In genomic region chr20:37095609-37096414, GRCh38 we compare ENCODE assay signal across 8 cellular contexts. TPM values are rescaled to one million over a fixed set of nuclear protein-coding genes. Genes with fewer than 3 reads are reported as not detected.
DNase-seq lines count a peak whose midpoint lies in the region; ATAC-seq and TF ChIP-seq lines count a peak whose summit lies in the region.

Gene RBL1, minus strand, starts transcription at chr20:37095997. Its CDS starts 69 bp downstream, at chr20:37095928.

- H3K79me2 ChIP-seq in SK-N-SH (ENCODE audit: insufficient read depth) = peaks cover 46% of the 10 kb centered on the region

- H2AFZ ChIP-seq in SK-N-SH (ENCODE audit: low read depth) = peak within 1 kb of the TSS; percentile 96

- ATAC-seq in omental fat pad (ENCODE audit: low FRiP score) = peak; percentile 89

- no peaks in the 10 kb centered on the region for H4K20me1 ChIP-seq in SK-N-SH (ENCODE audit: insufficient read depth)

- intact Hi-C loops in testis (cut with DNase I; ENCODE audit: low total_unique reads) = no loop called here

- peak within 1 kb of the TSS; percentile 54 to 69 for H3K27ac ChIP-seq in SK-N-SH (ENCODE audit: low read depth in 2 of 2, low read length in 1 of 2)
- peak within 1 kb of the TSS; percentile 83 to 86 for H3K27ac ChIP-seq in testis

- DNase-seq in GF-D8 (lab: John Stamatoyannopoulos, UW) (peak; percentile 77), HFF-Myc (ENCODE audit: extremely low read depth, low read depth) (peak; percentile 31), NB4 (ENCODE audit: low read depth) (peak; percentile 96), SK-N-SH (peak; percentile 88), glomerular visceral epithelial cell (ENCODE audit: extremely low spot score) (peak; percentile 89), omental fat pad (ENCODE audit: low spot score) (peak; percentile 51), testis (peak; percentile 91)
- peak; percentile 89 for DNase-seq in activated naive CD4-positive, alpha-beta T cell treated with anti-CD3 and anti-CD28 coated beads, Interleukin-2, amount 50 U/mL, for 16 hours

- no peaks in the 10 kb centered on the region for H3K27me3 ChIP-seq in SK-N-SH (ENCODE audit: insufficient read depth)
- H3K27me3 ChIP-seq in testis = no peaks in the 10 kb centered on the region

- H3K9me3 ChIP-seq in SK-N-SH = no peaks in the 10 kb centered on the region
- no peaks in the 10 kb centered on the region for H3K9me3 ChIP-seq in testis

- H3K36me3 ChIP-seq in SK-N-SH (replicated peaks in 1 of 2; ENCODE audit: control insufficient read depth in 1 of 2, insufficient read depth in 2 of 2, low read length in 1 of 2) (peaks cover 0 to 8% of the 10 kb centered on the region in 2 experiments), testis (ENCODE audit: low read depth, missing control alignments) (no peaks in the 10 kb centered on the region)

- TF ChIP-seq POLR2A in NB4 (IDR thresholded peaks at IDR 0.05; ENCODE audit: extremely low read depth, insufficient read length) (peak; percentile 87), testis (IDR thresholded peaks at IDR 0.05) (no peak)

- TF ChIP-seq EP300 in SK-N-SH (IDR thresholded peaks at IDR 0.05; ENCODE audit: borderline replicate concordance in 1 of 2, low read depth in 1 of 2, low read length in 1 of 2) = peak in 1 of 2 experiments; percentile 29; a peak in 1 of 4 replicates

- no peaks in the 10 kb centered on the region for H3K9me2 ChIP-seq in SK-N-SH

- POLR2A ChIA-PET in SK-N-SH (lab: Yijun Ruan, JAX) = interaction anchor here (0.9 to 1.4 kb wide), 3 partner anchors 12 to 287 kb away, joined by 3 to 9 read pairs (median 4); partner anchors contain the start of genes MROH8 and RPN2

- WGBS in SK-N-SH (ENCODE audit: low lambda C conversion rate) = under 1% methylated on average over 39 of the region's 58 CpGs
- 0% methylated on average over 32 to 57 of the region's 58 CpGs for WGBS in testis, 2 donors

- H3K4me2 ChIP-seq in SK-N-SH = peak within 1 kb of the TSS; percentile 98

- no peaks in the 10 kb centered on the region for H3F3A ChIP-seq in SK-N-SH (replicated peaks; ENCODE audit: insufficient read depth)

- CTCF ChIA-PET in SK-N-SH (lab: Yijun Ruan, JAX) = interaction anchor here (0.7 to 2.1 kb wide), 4 partner anchors 9 to 501 kb away, joined by 3 to 7 read pairs (median 4); no protein-coding TSS in a partner anchor

- peak within 1 kb of the TSS; percentile 84 for H3K9ac ChIP-seq in SK-N-SH

- H3K4me3 ChIP-seq in HFF-Myc (replicated peaks; ENCODE audit: low read depth, low read length) = peak within 1 kb of the TSS; percentile 55
- H3K4me3 ChIP-seq in NB4 (ENCODE audit: low read depth, low read length) = peak within 1 kb of the TSS; percentile 99
- peak within 1 kb of the TSS; percentile 61 to 68 for H3K4me3 ChIP-seq in SK-N-SH (ENCODE audit: low read depth in 2 of 2, low read length in 1 of 2)
- peak within 1 kb of the TSS; percentile 83 to 92 for H3K4me3 ChIP-seq in testis

- TF ChIP-seq CTCF in HFF-Myc (IDR thresholded peaks at IDR 0.05; ENCODE audit: low read depth, low read length, missing control alignments) (peak; percentile 44), NB4 (IDR thresholded peaks at IDR 0.05; ENCODE audit: low read depth, low read length) (no peak), SK-N-SH (IDR thresholded peaks at IDR 0.05) (peak; percentile 34), omental fat pad (IDR thresholded peaks at IDR 0.05) (no peak), testis (IDR thresholded peaks at IDR 0.05) (peak; percentile 23 to 38 (median 31))

- peaks cover 7% of the 10 kb centered on the region in 2 experiments; a peak in 2 of 4 replicates for H3K4me1 ChIP-seq in SK-N-SH (ENCODE audit: control insufficient read depth in 1 of 2, insufficient read depth in 2 of 2, low read depth in 1 of 2, low read length in 1 of 2)
- H3K4me1 ChIP-seq in testis = peaks cover 7% of the 10 kb centered on the region

- no peak for TF ChIP-seq RAD21 in SK-N-SH (IDR thresholded peaks at IDR 0.05; ENCODE audit: low read length)

TF ChIP-seq in SK-N-SH, 30 proteins besides CTCF, POLR2A, EP300 and RAD21 (continues in another document):
- peak; percentile 85 for TF ChIP-seq ELF1 (IDR thresholded peaks at IDR 0.05)
- 0 out of 2 replicates have a peak, but pooled peaks have one; percentile 3 for TF ChIP-seq NFIC (IDR thresholded peaks at IDR 0.05; ENCODE audit: borderline replicate concordance)
- TF ChIP-seq IRF3 (IDR thresholded peaks at IDR 0.05; ENCODE audit: low read depth, low read length) = no peak
- TF ChIP-seq TEAD4 (IDR thresholded peaks at IDR 0.05; ENCODE audit: borderline replicate concordance, insufficient read depth) = no peak
- TF ChIP-seq YY1 (IDR thresholded peaks at IDR 0.05; ENCODE audit: low read depth) = peak; percentile 66; the same call in 1 of the 2 replicates
- no peak for TF ChIP-seq RCOR1 (IDR thresholded peaks at IDR 0.05; ENCODE audit: low read length)
- TF ChIP-seq PBX3 (IDR thresholded peaks at IDR 0.05) = peak; percentile 84
- TF ChIP-seq JUND (IDR thresholded peaks at IDR 0.05) = peak; percentile 16; the same call in 1 of the 2 replicates
- TF ChIP-seq NRF1 (IDR thresholded peaks at IDR 0.05; ENCODE audit: low read depth, low read length) = no peak
- peak; percentile 4; the same call in 1 of the 2 replicates for TF ChIP-seq FOSL2 (IDR thresholded peaks at IDR 0.05; ENCODE audit: borderline replicate concordance, low read depth)
- TF ChIP-seq SIN3A (IDR thresholded peaks at IDR 0.05; ENCODE audit: borderline replicate concordance, low read depth, low read length) = peak; percentile 29; the same call in 1 of the 2 replicates
- no peak for TF ChIP-seq USF1 (IDR thresholded peaks at IDR 0.05; ENCODE audit: borderline replicate concordance, low read depth)
- TF ChIP-seq REST (IDR thresholded peaks at IDR 0.05; ENCODE audit: low read depth, low read length) = no peak
- TF ChIP-seq EZH2phosphoT487 (IDR thresholded peaks at IDR 0.05; ENCODE audit: borderline replicate concordance, low read depth) = no peak
- peak; percentile 88 for TF ChIP-seq MAX (IDR thresholded peaks at IDR 0.05; ENCODE audit: low read depth)
- no peak for TF ChIP-seq SMC3 (IDR thresholded peaks at IDR 0.05; ENCODE audit: low read depth, low read length)
- 0 out of 2 replicates have a peak, but pooled peaks have one; percentile 35 for TF ChIP-seq MXI1 (IDR thresholded peaks at IDR 0.05; ENCODE audit: low read depth, low read length)

RNA-seq across cellular contexts. Expression of gene RBL1, which starts in this region (rescaled TPM):
- polyA plus RNA-seq in SK-N-SH (2012; rRNA removed) (2.3 and 2.5 TPM in 2 replicates), testis (ENCODE audit: insufficient read depth, low read depth, low replicate concordance) (6.0 TPM)
- polyA plus RNA-seq in SK-N-SH (2012; cell fraction: cytosol; rRNA removed) = 2.6 TPM in 2 replicates
- 2.6 and 2.7 TPM in 2 replicates for polyA plus RNA-seq in SK-N-SH (2012; cell fraction: nucleus; rRNA removed)
- total RNA-seq in omental fat pad (1 to 10 TPM; 2.6 to 8.7 (median 5.3) TPM), testis (10 to 100 TPM; 14.2 to 15.3 TPM)

Comparison
In these comparisons a context has a peak if more than half of its experiments do, and no peak if none do; other contexts are left out.
1. Peak in every context shown above with its lines: DNase-seq, ATAC-seq, H3K4me3 ChIP-seq and H3K27ac ChIP-seq.
2. DNase-seq: peak in every context shown above with its lines; median percentile 96 in NB4; 91 in testis; 89 in activated naive CD4-positive, alpha-beta T cell treated with anti-CD3 and anti-CD28 coated beads, Interleukin-2, amount 50 U/mL, for 16 hours; 89 in glomerular visceral epithelial cell; 88 in SK-N-SH; 77 in GF-D8; 51 in omental fat pad; 31 in HFF-Myc.
3. CTCF ChIP-seq: peak in HFF-Myc (single experiment), SK-N-SH (single experiment) and testis (3 of 3); none in NB4 (single experiment) and omental fat pad (0 of 3).